Comparison of ENCODE assay signal across 8 cellular contexts in the genomic region with DNA sequence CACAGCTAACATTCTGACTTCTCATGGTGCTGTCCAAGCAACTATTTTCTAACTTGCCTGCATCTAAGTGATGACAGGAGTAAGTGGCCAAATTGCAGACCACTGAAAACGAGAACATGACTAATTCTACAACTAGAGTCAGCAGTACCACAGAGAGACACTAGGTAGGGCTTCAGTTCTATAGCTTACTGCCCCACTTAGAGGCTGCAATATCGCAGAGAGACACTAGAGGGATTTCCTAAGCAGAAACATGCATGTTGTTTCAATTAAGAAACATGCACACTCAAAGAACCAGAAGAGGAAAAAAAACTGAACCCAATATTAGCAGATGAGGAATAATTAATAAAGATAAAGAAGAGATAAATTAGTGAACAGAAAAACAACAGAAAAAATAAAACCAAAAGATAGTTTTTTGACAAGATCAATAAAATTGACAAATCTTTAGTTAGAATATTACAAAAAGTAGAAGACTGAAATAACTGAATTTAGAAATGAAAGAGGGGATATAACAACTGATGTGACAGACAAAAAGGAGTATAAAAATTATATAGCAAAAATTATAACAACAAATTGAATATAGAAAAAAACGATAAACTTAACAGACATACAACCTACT.
DNase-seq lines count a peak whose midpoint lies in the region; ATAC-seq and TF ChIP-seq lines count a peak whose summit lies in the region.

No MANE protein-coding gene starts in this region.

- H3K4ac ChIP-seq in mesendoderm (ENCODE audit: low read depth, low read length), result no peak overlapping the region

- no peak overlapping the region for H4K5ac ChIP-seq in mesendoderm (ENCODE audit: low read length)

- no peak overlapping the region for H3K23ac ChIP-seq in mesendoderm (ENCODE audit: low read length)

- no peaks in the 10 kb centered on the region for H3K4me1 ChIP-seq in SJSA1 (replicated peaks)
- no peaks in the 10 kb centered on the region for H3K4me1 ChIP-seq in mesendoderm (ENCODE audit: control insufficient read depth, low read depth, low read length)

- DNase-seq in SJSA1 (ENCODE audit: low read depth in 1 of 2, low spot score in 2 of 2) (peak; percentile 30 to 47), mesendoderm (peak; percentile 85), KG1 (lab: John Stamatoyannopoulos, UW) (no peak), NCI-H774 (lab: John Stamatoyannopoulos, UW) (no peak)
- peak; percentile 23 for DNase-seq in effector CD4-positive, alpha-beta T cell

- peak; percentile 100 for ATAC-seq in GM18517 (IDR thresholded peaks at IDR 0.05; ENCODE audit: unreplicated experiment)
- peak; percentile 98 for ATAC-seq in HG02970 (IDR thresholded peaks at IDR 0.05; ENCODE audit: low FRiP score, unreplicated experiment)

- H2BK120ac ChIP-seq in mesendoderm (ENCODE audit: low read depth, low read length), result no peak overlapping the region

- H3K36me3 ChIP-seq in SJSA1 (no peaks in the 10 kb centered on the region), mesendoderm (ENCODE audit: control insufficient read depth, insufficient read depth, low read length) (no peaks in the 10 kb centered on the region)

- H3K79me1 ChIP-seq in mesendoderm (ENCODE audit: low read length), result no peaks in the 10 kb centered on the region

- H3K9me3 ChIP-seq in SJSA1 (replicated peaks), result no peaks in the 10 kb centered on the region

- H3K9ac ChIP-seq in mesendoderm (ENCODE audit: low read length), result no peak overlapping the region

- H3K4me2 ChIP-seq in mesendoderm (ENCODE audit: low read length), result no peak overlapping the region

- TF ChIP-seq CTCF in 22Rv1 (IDR thresholded peaks at IDR 0.05), result peak; percentile 71

- no peak overlapping the region for H4K8ac ChIP-seq in mesendoderm (ENCODE audit: low read depth, low read length)

- H3K4me3 ChIP-seq in SJSA1 (no peak overlapping the region), mesendoderm (ENCODE audit: low read length) (no peak overlapping the region)

- no peak overlapping the region for H2AK5ac ChIP-seq in mesendoderm (ENCODE audit: low read length)

- no CpG with 5 or more reads among the region's 3 CpGs for WGBS in mesendoderm (ENCODE audit: extremely low coverage, insufficient coverage, low lambda C conversion rate)

- H3K18ac ChIP-seq in mesendoderm (ENCODE audit: low read length), result no peak overlapping the region

- no peak overlapping the region for H3K27ac ChIP-seq in 22Rv1
- H3K27ac ChIP-seq in SJSA1, result no peak overlapping the region
- H3K27ac ChIP-seq in mesendoderm (ENCODE audit: low read depth, low read length), result no peak overlapping the region

- H2BK15ac ChIP-seq in mesendoderm (replicated peaks; ENCODE audit: low read depth), result no peak overlapping the region

- no peak overlapping the region for H2BK5ac ChIP-seq in mesendoderm (ENCODE audit: low read length)

- no peak overlapping the region for H3K56ac ChIP-seq in mesendoderm (ENCODE audit: low read length)

- H3K27me3 ChIP-seq in SJSA1 (replicated peaks), result no peaks in the 10 kb centered on the region
- no peaks in the 10 kb centered on the region for H3K27me3 ChIP-seq in mesendoderm (ENCODE audit: insufficient read depth, low read length, poor library complexity)

- no peaks in the 10 kb centered on the region for H3K79me2 ChIP-seq in mesendoderm (ENCODE audit: control insufficient read depth, insufficient read depth, low read length)

Comparison
In these comparisons a context has a peak if more than half of its experiments do, and no peak if none do; other contexts are left out.
1. DNase-seq: peak in SJSA1 (2 of 2), effector CD4-positive, alpha-beta T cell (single experiment) and mesendoderm (single experiment); none in KG1 (single experiment) and NCI-H774 (single experiment).